Comparison of ENCODE assay signal across 2 cellular contexts in genomic region chr17:12731839-12732238, GRCh38.
TF ChIP-seq lines count a peak whose summit lies in the region.

No MANE protein-coding gene starts in this region.

TF ChIP-seq in HEK293T, 16 proteins besides CTCF, POLR2A, EP300 and RAD21:
- TF ChIP-seq NFRKB (IDR thresholded peaks at IDR 0.05): no peak
- peak; percentile 26; the same call in 1 of the 2 replicates for TF ChIP-seq PKNOX1 (IDR thresholded peaks at IDR 0.05)
- TF ChIP-seq FOXM1 (IDR thresholded peaks at IDR 0.05; ENCODE audit: borderline replicate concordance): no peak
- TF ChIP-seq LEF1 (IDR thresholded peaks at IDR 0.05; ENCODE audit: borderline replicate concordance): no peak

TF ChIP-seq in H1, 55 proteins besides CTCF, POLR2A, EP300 and RAD21:
- TF ChIP-seq CHD1 (IDR thresholded peaks at IDR 0.05; ENCODE audit: low read depth, low read length) (no peak), TAF7 (optimal IDR thresholded peaks at IDR 0.05; ENCODE audit: borderline replicate concordance, low read depth, low read length) (no peak), KDM5A (IDR thresholded peaks at IDR 0.05; ENCODE audit: low read length) (no peak), FOSL1 (IDR thresholded peaks at IDR 0.05; ENCODE audit: insufficient read depth, low read depth, low read length) (no peak), RFX5 (IDR thresholded peaks at IDR 0.05; ENCODE audit: borderline replicate concordance, low read depth, low read length) (no peak), ZNF274 (IDR thresholded peaks at IDR 0.05; ENCODE audit: borderline replicate concordance, extremely low read depth, low read length) (no peak), MAX (IDR thresholded peaks at IDR 0.05) (no peak), BCL11A (IDR thresholded peaks at IDR 0.05; ENCODE audit: low read depth in 2 of 2, low read length in 2 of 2) (no peak), USF2 (IDR thresholded peaks at IDR 0.05; ENCODE audit: low read length) (no peak), RBBP5 (IDR thresholded peaks at IDR 0.05; ENCODE audit: borderline replicate concordance, low read depth, low read length) (no peak), SP2 (IDR thresholded peaks at IDR 0.05; ENCODE audit: low read length) (no peak), CBX8 (IDR thresholded peaks at IDR 0.05; ENCODE audit: borderline replicate concordance, low read depth, low read length) (no peak), KDM1A (IDR thresholded peaks at IDR 0.05; ENCODE audit: borderline replicate concordance, low read length) (no peak), CREB1 (IDR thresholded peaks at IDR 0.05) (no peak), JUND (IDR thresholded peaks at IDR 0.05; ENCODE audit: low read length) (no peak)
